16 cellular contexts compared by ENCODE assay signal in genomic region chr7:16669581-16669980, GRCh38. TPM values are rescaled to one million over a fixed set of nuclear protein-coding genes. Genes with fewer than 3 reads are reported as not detected.
DNase-seq lines count a peak whose midpoint lies in the region; ATAC-seq, FAIRE-seq and TF ChIP-seq lines count a peak whose summit lies in the region.
"Had no signal": no experiment of that assay in that cellular context is flagged by ENCODE, and none has a peak within 500 bp of the region (broad histone marks: within the 10 kb centered on the region; RNA-seq: fewer than 3 reads in every experiment).

No MANE protein-coding gene starts in this region.

- no peak overlapping the region for H2BK20ac ChIP-seq in IMR-90 (ENCODE audit: low read depth, low read length)

- H3K4ac ChIP-seq in IMR-90 (ENCODE audit: low read depth, low read length): no peak overlapping the region; the same call in 1 of the 2 replicates

- peaks cover 27% of the 10 kb centered on the region for H3K4me1 Mint-ChIP-seq in activated naive CD4-positive, alpha-beta T cell treated with anti-CD3 and anti-CD28 coated beads for 36 hours (ENCODE audit: low read depth)

- no peak overlapping the region for H2AK5ac ChIP-seq in IMR-90 (ENCODE audit: low read depth, low read length)

- FAIRE-seq in bronchial epithelial cell (lab: Jason Lieb, UNC): no peak

- no peak overlapping the region for H2BK120ac ChIP-seq in IMR-90 (ENCODE audit: low read depth, low read length)

- H3K4me3 ChIP-seq in IMR-90 (ENCODE audit: insufficient read depth, low read depth, low read length): no peak overlapping the region
- H3K4me3 ChIP-seq in bronchial epithelial cell (ENCODE audit: low read depth, low read length): no peak overlapping the region

- H4K5ac ChIP-seq in IMR-90 (ENCODE audit: low read depth, low read length): peak overlapping the region; percentile 47; the same call in 1 of the 2 replicates

- ATAC-seq in IMR-90 (ENCODE audit: low read depth): no peak; the same call in 1 of the 2 replicates
- ATAC-seq: naive thymus-derived CD4-positive, alpha-beta T cell had no signal

- peak overlapping the region in 1 of 2 experiments; percentile 11; a peak in 1 of 4 replicates for H4K8ac ChIP-seq in IMR-90 (ENCODE audit: low read depth in 2 of 2, low read length in 2 of 2)

- H3K9me3 ChIP-seq in IMR-90 (ENCODE audit: control insufficient read depth, insufficient read depth, low read length): no peaks in the 10 kb centered on the region

- no peaks in the 10 kb centered on the region for H3K27me3 Mint-ChIP-seq in activated naive CD4-positive, alpha-beta T cell treated with anti-CD3 and anti-CD28 coated beads for 36 hours (ENCODE audit: low read depth)
- H3K27me3 Mint-ChIP-seq: naive thymus-derived CD4-positive, alpha-beta T cell; stimulated activated naive CD8-positive, alpha-beta T cell treated with anti-CD3 and anti-CD28 coated beads, Interleukin-15, Interleukin-2, amounts not matched to agents 100 ng/mL and 50 ng/mL, for 24 hours had no signal

- dilution Hi-C loops in IMR-90 (cut with HindIII; ENCODE audit: low sequenced_read_pairs, unreplicated experiment): no loop called here

- H3K9me1 ChIP-seq in IMR-90 (ENCODE audit: insufficient read depth, low read length): peaks cover 2% of the 10 kb centered on the region

- H3K79me1 ChIP-seq in IMR-90 (ENCODE audit: low read depth in 1 of 2, low read length in 2 of 2): peaks cover 14 to 40% of the 10 kb centered on the region in 2 experiments; a peak in 3 of 4 replicates

- peak overlapping the region; percentile 46; the same call in 1 of the 2 replicates for H3K27ac ChIP-seq in IMR-90 (ENCODE audit: insufficient read depth, low read length)

- POLR2A ChIA-PET in IMR-90 (lab: Charles Lee; ENCODE audit: unreplicated experiment): no interaction called here

- intact Hi-C loops in IMR-90 (cut with micrococcal nuclease): no loop called here
- intact Hi-C loops in activated naive CD4-positive, alpha-beta T cell treated with anti-CD3 and anti-CD28 coated beads for 36 hours (cut with micrococcal nuclease): no loop called here

- no peak overlapping the region for H3K27ac Mint-ChIP-seq in activated naive CD4-positive, alpha-beta T cell treated with anti-CD3 and anti-CD28 coated beads for 36 hours
- H3K27ac Mint-ChIP-seq: naive thymus-derived CD4-positive, alpha-beta T cell; stimulated activated naive CD8-positive, alpha-beta T cell treated with anti-CD3 and anti-CD28 coated beads, Interleukin-15, Interleukin-2, amounts not matched to agents 100 ng/mL and 50 ng/mL, for 24 hours had no signal

- no peak overlapping the region for H2BK15ac ChIP-seq in IMR-90 (ENCODE audit: low read depth, low read length)

- H3K9ac ChIP-seq in IMR-90 (ENCODE audit: low read depth, low read length): no peak overlapping the region

- CTCF ChIA-PET in IMR-90 (lab: Yijun Ruan, JAX): no interaction called here
- CTCF ChIA-PET in activated naive CD4-positive, alpha-beta T cell treated with anti-CD3 and anti-CD28 coated beads for 36 hours (lab: Charles Lee): no interaction called here

- DNase-seq in EH (ENCODE audit: low read depth) (peak; percentile 70), IMR-90 (peak; percentile 62), bronchial epithelial cell (ENCODE audit: low read depth) (peak; percentile 85), myocyte (ENCODE audit: low read depth) (peak; percentile 15), NCI-H1105 treated with DMSO at 0.1 percent for 48 hours (lab: John Stamatoyannopoulos, UW) (no peak), NCI-H524 treated with DMSO at 0.1 percent for 48 hours (lab: John Stamatoyannopoulos, UW) (no peak)
- DNase-seq in stimulated activated CD8-positive, alpha-beta memory T cell treated with anti-CD3 and anti-CD28 coated beads, Interleukin-4, amount 100 ng/mL, for 48 hours: no peak
- DNase-seq in activated naive CD4-positive, alpha-beta T cell treated with anti-CD3 and anti-CD28 coated beads for 36 hours: no peak
- DNase-seq: activated CD8-positive, alpha-beta memory T cell treated with anti-CD3 and anti-CD28 coated beads for 24 hours; effector CD4-positive, alpha-beta T cell; head of caudate nucleus; left cardiac atrium; naive thymus-derived CD4-positive, alpha-beta T cell; NCI-H1694; retina had no signal

- no peaks in the 10 kb centered on the region for H3K9me3 Mint-ChIP-seq in activated naive CD4-positive, alpha-beta T cell treated with anti-CD3 and anti-CD28 coated beads for 36 hours
- H3K9me3 Mint-ChIP-seq: stimulated activated naive CD8-positive, alpha-beta T cell treated with anti-CD3 and anti-CD28 coated beads, Interleukin-15, Interleukin-2, amounts not matched to agents 100 ng/mL and 50 ng/mL, for 24 hours had no signal

- no peak overlapping the region for H3K4me3 Mint-ChIP-seq in activated naive CD4-positive, alpha-beta T cell treated with anti-CD3 and anti-CD28 coated beads for 36 hours
- H3K4me3 Mint-ChIP-seq: naive thymus-derived CD4-positive, alpha-beta T cell; stimulated activated naive CD8-positive, alpha-beta T cell treated with anti-CD3 and anti-CD28 coated beads, Interleukin-15, Interleukin-2, amounts not matched to agents 100 ng/mL and 50 ng/mL, for 24 hours had no signal

- TF ChIP-seq CTCF in IMR-90 (conservative IDR thresholded peaks at IDR 0.05; ENCODE audit: low read depth, low read length) (no peak), bronchial epithelial cell (IDR thresholded peaks at IDR 0.05; ENCODE audit: insufficient read depth, low read length, severe bottlenecking) (no peak)

- no peak overlapping the region for H2AK9ac ChIP-seq in IMR-90 (replicated peaks; ENCODE audit: low read depth, low read length, poor library complexity)

- H3K23ac ChIP-seq in IMR-90 (ENCODE audit: low read depth, low read length): peak overlapping the region; percentile 24; the same call in 1 of the 2 replicates

- no peak for TF ChIP-seq POLR2A in IMR-90 (IDR thresholded peaks at IDR 0.05; ENCODE audit: low read depth, low read length)

- peak overlapping the region; percentile 67 for H3K4me2 ChIP-seq in IMR-90 (ENCODE audit: low read depth, low read length)

- in situ Hi-C loops in IMR-90 (cut with MboI; ENCODE audit: low sequenced_read_pairs): no loop called here

- peak overlapping the region; percentile 93 for H2BK5ac ChIP-seq in IMR-90 (ENCODE audit: low read depth, low read length, poor library complexity, severe bottlenecking)

- H3K27me3 ChIP-seq in IMR-90 (ENCODE audit: control insufficient read depth, insufficient read depth, low read length): no peaks in the 10 kb centered on the region
- H3K27me3 ChIP-seq in bronchial epithelial cell (ENCODE audit: control insufficient read depth, insufficient read depth, low read length): no peaks in the 10 kb centered on the region

- no peak overlapping the region for H3K56ac ChIP-seq in IMR-90 (ENCODE audit: extremely low read depth, insufficient read depth, low read length)

- WGBS in IMR-90 (ENCODE audit: extremely low coverage in 2 of 2, insufficient read length in 1 of 2), 2 experiments: no CpG with 5 or more reads among the region's 2 CpGs

- TF ChIP-seq RAD21 in IMR-90 (IDR thresholded peaks at IDR 0.05; ENCODE audit: low read length): no peak

- H3K18ac ChIP-seq in IMR-90 (ENCODE audit: low read depth, low read length): peak overlapping the region; percentile 42

- BruUV-seq in IMR-90 (replicated peaks; lab: Mats Ljungman, UMichigan): no TSS peak

- peaks cover 2% of the 10 kb centered on the region; the same call in 1 of the 2 replicates for H3K36me3 ChIP-seq in IMR-90 (ENCODE audit: control insufficient read depth, insufficient read depth, low read length)
- peaks cover under 1% of the 10 kb centered on the region for H3K36me3 ChIP-seq in bronchial epithelial cell (ENCODE audit: control insufficient read depth, insufficient read depth, low read length)

- no peaks in the 10 kb centered on the region for H4K20me1 ChIP-seq in IMR-90 (ENCODE audit: insufficient read depth, low read length)

- H3K14ac ChIP-seq in IMR-90 (replicated peaks; ENCODE audit: low read depth, low read length): no peak overlapping the region; the same call in 1 of the 2 replicates

- H4K91ac ChIP-seq in IMR-90 (ENCODE audit: insufficient read depth, low read depth, low read length): no peak overlapping the region

- no peak overlapping the region for H2AFZ ChIP-seq in IMR-90 (replicated peaks; ENCODE audit: low read length, poor library complexity)

- peaks cover 53% of the 10 kb centered on the region for H3K36me3 Mint-ChIP-seq in activated naive CD4-positive, alpha-beta T cell treated with anti-CD3 and anti-CD28 coated beads for 36 hours (ENCODE audit: low read depth)

- H3K4me1 ChIP-seq in IMR-90 (ENCODE audit: control insufficient read depth, insufficient read depth, low read length): peaks cover 11% of the 10 kb centered on the region

TF ChIP-seq in IMR-90, 13 proteins besides CTCF, POLR2A, EP300 and RAD21:
- 0 out of 2 replicates have a peak, but pooled peaks have one; percentile 5 for TF ChIP-seq CEBPB (IDR thresholded peaks at IDR 0.05; ENCODE audit: low read depth, low read length)
- no peak for TF ChIP-seq FOS (IDR thresholded peaks at IDR 0.05; ENCODE audit: low read depth, low read length)

RNA-seq across cellular contexts. Expression of gene BZW2, which starts 23.6 kb away (rescaled TPM):
- total RNA-seq in IMR-90 (2012; rRNA removed) (58.1 and 65.0 TPM in 2 replicates), bronchial epithelial cell (61.8 and 91.4 TPM in 2 replicates), myocyte (53.4 and 166 TPM in 2 replicates)
- 86.1 and 92.9 TPM in 2 replicates for polyA plus RNA-seq in IMR-90 (2012; rRNA removed)
- polyA plus RNA-seq in IMR-90 (2012; cell fraction: cytosol; rRNA removed): 28.3 and 30.7 TPM in 2 replicates
- 10.4 and 40.8 TPM in 2 replicates for polyA plus RNA-seq in IMR-90 (2012; cell fraction: nucleus; rRNA removed; ENCODE audit: low replicate concordance)
- 36.5 TPM for polyA plus RNA-seq in myocyte (2012)
- total RNA-seq in activated naive CD4-positive, alpha-beta T cell treated with anti-CD3 and anti-CD28 coated beads for 36 hours: 100 to 1,000 TPM; 118 to 122 TPM

RNA-seq across cellular contexts. Expression of gene ANKMY2, which starts 24.0 kb away (rescaled TPM):
- 41.9 and 43.6 TPM in 2 replicates for total RNA-seq in IMR-90 (2012; rRNA removed)
- polyA plus RNA-seq in IMR-90 (2012; rRNA removed): 15.8 and 19.5 TPM in 2 replicates
- 5.3 TPM in 2 replicates for polyA plus RNA-seq in IMR-90 (2012; cell fraction: cytosol; rRNA removed)
- polyA plus RNA-seq in IMR-90 (2012; cell fraction: nucleus; rRNA removed; ENCODE audit: low replicate concordance): 3.9 and 25.7 TPM in 2 replicates
- total RNA-seq in bronchial epithelial cell: 5.5 and 9.5 TPM in 2 replicates
- 23.4 and 29.2 TPM in 2 replicates for total RNA-seq in myocyte
- polyA plus RNA-seq in myocyte (2012): 15.3 TPM
- total RNA-seq in activated naive CD4-positive, alpha-beta T cell treated with anti-CD3 and anti-CD28 coated beads for 36 hours: 1 to 10 TPM; 4.6 to 4.7 TPM

Comparison
In these comparisons a context has a peak if more than half of its experiments do, and no peak if none do; other contexts are left out.
1. DNase-seq: peak in EH (single experiment), IMR-90 (single experiment), bronchial epithelial cell (single experiment) and myocyte (single experiment); none in stimulated activated CD8-positive, alpha-beta memory T cell treated with anti-CD3 and anti-CD28 coated beads, Interleukin-4, amount 100 ng/mL, for 48 hours (single experiment), activated naive CD4-positive, alpha-beta T cell treated with anti-CD3 and anti-CD28 coated beads for 36 hours (single experiment), NCI-H1105 treated with DMSO at 0.1 percent for 48 hours (single experiment) and NCI-H524 treated with DMSO at 0.1 percent for 48 hours (single experiment).